Comparison of ENCODE assay signal across 2 cellular contexts in genomic region chr10:61639952-61640351, GRCh38.
TF ChIP-seq lines count a peak whose summit lies in the region.

No MANE protein-coding gene starts in this region.

TF ChIP-seq in IMR-90, 13 proteins besides CTCF, POLR2A, EP300 and RAD21 (continued from another document):
- TF ChIP-seq ELK1 (IDR thresholded peaks at IDR 0.05; ENCODE audit: borderline replicate concordance, low read depth, low read length) (no peak), BHLHE40 (IDR thresholded peaks at IDR 0.05; ENCODE audit: low read depth, low read length) (no peak), MAZ (IDR thresholded peaks at IDR 0.05; ENCODE audit: borderline replicate concordance, low read depth, low read length) (no peak), MAFK (IDR thresholded peaks at IDR 0.05; ENCODE audit: low read depth, low read length) (no peak), SMC3 (IDR thresholded peaks at IDR 0.05; ENCODE audit: low read depth, low read length) (no peak), FOS (IDR thresholded peaks at IDR 0.05; ENCODE audit: low read depth, low read length) (no peak), CHD1 (IDR thresholded peaks at IDR 0.05; ENCODE audit: low read depth, low read length) (no peak)

TF ChIP-seq in WTC11, 78 proteins besides CTCF, POLR2A, EP300 and RAD21 (continued from another document):
- no peak for TF ChIP-seq AR (CRISPR knock-in tag; IDR thresholded peaks at IDR 0.05)
- no peak for TF ChIP-seq ZSCAN18 (CRISPR knock-in tag; IDR thresholded peaks at IDR 0.05)
- no peak for TF ChIP-seq MAX (CRISPR knock-in tag; IDR thresholded peaks at IDR 0.05)
- TF ChIP-seq SMAD3 (CRISPR knock-in tag; IDR thresholded peaks at IDR 0.05; ENCODE audit: borderline replicate concordance): no peak
- no peak for TF ChIP-seq FOXJ3 (CRISPR knock-in tag; IDR thresholded peaks at IDR 0.05; ENCODE audit: borderline replicate concordance)
- no peak for TF ChIP-seq GABPB1 (CRISPR knock-in tag; IDR thresholded peaks at IDR 0.05)
- TF ChIP-seq NR2C2 (CRISPR knock-in tag; IDR thresholded peaks at IDR 0.05): no peak
- TF ChIP-seq ETV6 (CRISPR knock-in tag; IDR thresholded peaks at IDR 0.05): no peak
- TF ChIP-seq CREM (CRISPR knock-in tag; IDR thresholded peaks at IDR 0.05): no peak
- no peak for TF ChIP-seq FOXP4 (CRISPR knock-in tag; IDR thresholded peaks at IDR 0.05)
- TF ChIP-seq IRF1 (CRISPR knock-in tag; IDR thresholded peaks at IDR 0.05): no peak
- no peak for TF ChIP-seq NR1H2 (CRISPR knock-in tag; IDR thresholded peaks at IDR 0.05)
- no peak for TF ChIP-seq ZNF232 (CRISPR knock-in tag; IDR thresholded peaks at IDR 0.05)
